ENCODE assay signal across 19 cellular contexts in the genomic region with DNA sequence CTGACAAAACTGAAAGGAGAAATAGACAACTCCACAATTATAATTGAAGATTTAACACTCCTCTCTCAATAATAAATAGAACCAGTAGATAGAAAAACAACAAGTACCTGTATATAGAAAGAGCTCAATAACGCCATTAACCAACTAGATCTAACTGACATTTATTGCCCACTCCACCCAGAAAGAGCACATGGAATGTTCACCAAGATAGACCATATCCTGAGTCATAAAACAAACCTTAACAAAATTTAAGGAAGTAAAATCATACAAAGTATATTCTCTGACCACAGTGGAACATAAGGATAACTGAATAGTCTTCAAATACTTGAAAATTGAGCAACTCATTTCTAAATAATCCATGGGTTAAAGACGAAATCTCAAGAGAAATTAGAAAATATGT. TPM values are rescaled to one million over a fixed set of nuclear protein-coding genes. Genes with fewer than 3 reads are reported as not detected.
DNase-seq lines count a peak whose midpoint lies in the region; ATAC-seq, FAIRE-seq and TF ChIP-seq lines count a peak whose summit lies in the region.
"Had no signal": no experiment of that assay in that cellular context is flagged by ENCODE, and none has a peak within 500 bp of the region (broad histone marks: within the 10 kb centered on the region; RNA-seq: fewer than 3 reads in every experiment).

No MANE protein-coding gene starts in this region.

- peak; percentile 78 for FAIRE-seq in pancreas (lab: Jason Lieb, UNC)
- FAIRE-seq: GM19239, HTR-8/SVneo had no signal

- H3F3A ChIP-seq in PC-3 (ENCODE audit: low read length, unreplicated experiment) (no peaks in the 10 kb centered on the region), MM.1S (ENCODE audit: insufficient read depth, low read length) (no peaks in the 10 kb centered on the region)

- H3K4me1 ChIP-seq in PC-3 (ENCODE audit: insufficient read depth, low read length) (peaks cover 14% of the 10 kb centered on the region), pancreas (no peaks in the 10 kb centered on the region), MM.1S (ENCODE audit: low read length) (no peaks in the 10 kb centered on the region), Karpas-422 (ENCODE audit: low read length) (no peaks in the 10 kb centered on the region)

- BruUV-seq in PC-3 (replicated peaks; lab: Mats Ljungman, UMichigan) = no TSS peak

- CTCF ChIA-PET in PC-3 (lab: Charles Lee) = no interaction called here

- TF ChIP-seq CTCF in PC-3 (conservative IDR thresholded peaks at IDR 0.05; ENCODE audit: low read depth, low read length) = no peak
- no peak for TF ChIP-seq CTCF in pancreas (IDR thresholded peaks at IDR 0.05)
- TF ChIP-seq CTCF in MM.1S (IDR thresholded peaks at IDR 0.05; ENCODE audit: low read length) = no peak

- H2AFZ ChIP-seq in PC-3 (ENCODE audit: low read length) (0 out of 2 replicates have a peak overlapping the region, but pooled peaks have one; percentile 7), MM.1S (ENCODE audit: low read length) (no peak overlapping the region), Karpas-422 (ENCODE audit: low read length) (no peak overlapping the region)

- H3K27me3 ChIP-seq in PC-3 (ENCODE audit: low read length) (no peaks in the 10 kb centered on the region), pancreas (no peaks in the 10 kb centered on the region), MM.1S (replicated peaks; ENCODE audit: insufficient read depth, low read length) (no peaks in the 10 kb centered on the region), Karpas-422 (ENCODE audit: low read length) (no peaks in the 10 kb centered on the region)

- H3K9me3 ChIP-seq in PC-3 (ENCODE audit: low read length) (no peaks in the 10 kb centered on the region), pancreas (no peaks in the 10 kb centered on the region), MM.1S (replicated peaks; ENCODE audit: insufficient read depth, low read length) (no peaks in the 10 kb centered on the region), Karpas-422 (ENCODE audit: low read length) (no peaks in the 10 kb centered on the region)

- no peak overlapping the region for H3K4me3 ChIP-seq in PC-3 (ENCODE audit: low read length)
- H3K4me3 ChIP-seq in pancreas = no peak overlapping the region
- H3K4me3 ChIP-seq in MM.1S (ENCODE audit: low read length) = no peak overlapping the region
- H3K4me3 ChIP-seq in Karpas-422 (ENCODE audit: low read length) = no peak overlapping the region

- H3K36me3 ChIP-seq in PC-3 (ENCODE audit: low read depth, low read length) (no peaks in the 10 kb centered on the region), pancreas (no peaks in the 10 kb centered on the region), MM.1S (replicated peaks; ENCODE audit: insufficient read depth, low read length) (no peaks in the 10 kb centered on the region), Karpas-422 (ENCODE audit: insufficient read depth, low read length) (no peaks in the 10 kb centered on the region)

- no peaks in the 10 kb centered on the region for H3K79me2 ChIP-seq in PC-3 (ENCODE audit: low read length)
- no peaks in the 10 kb centered on the region for H3K79me2 ChIP-seq in MM.1S (ENCODE audit: low read length)
- no peaks in the 10 kb centered on the region for H3K79me2 ChIP-seq in Karpas-422 (ENCODE audit: low read length)

- H3K9me2 ChIP-seq in PC-3 (replicated peaks; ENCODE audit: low read length) = no peaks in the 10 kb centered on the region
- no peaks in the 10 kb centered on the region for H3K9me2 ChIP-seq in MM.1S (replicated peaks; ENCODE audit: insufficient read depth, low read length)
- H3K9me2 ChIP-seq in Karpas-422 (replicated peaks; ENCODE audit: insufficient read depth, low read length) = no peaks in the 10 kb centered on the region

- ATAC-seq in PC-3 (peak; percentile 85), pancreas (no peak)
- ATAC-seq: Panc1 had no signal

- WGBS in pancreas, 2 donors = 65 to 66% methylated on average over 2 of the region's 2 CpGs

- intact Hi-C loops in PC-3 (cut with micrococcal nuclease) = loop anchor here (5.0 kb wide), 1 partner anchor 73 kb away; no protein-coding TSS in a partner anchor
- intact Hi-C loops in pancreas (cut with DNase I) = no loop called here

- DNase-seq in HS-27A (ENCODE audit: low read depth) (peak; percentile 7), MV-4-11 (lab: John Stamatoyannopoulos, UW) (peak; percentile 70), PC-3 (peak; percentile 58), pancreas (no peak), MM.1S (no peak), NCI-H446 treated with DMSO at 0.1 percent for 48 hours (lab: John Stamatoyannopoulos, UW) (no peak), Karpas-422 (no peak)
- DNase-seq: C1 segment of cervical spinal cord, DMS153, H7, NCI-H1092 treated with DMSO at 0.1 percent for 48 hours, NCI-H1694, NCI-H345, NCI-H526 treated with DMSO at 0.1 percent for 48 hours had no signal

- POLR2A ChIA-PET in PC-3 (lab: Charles Lee; ENCODE audit: unreplicated experiment) = no interaction called here

- peak overlapping the region; percentile 35; the same call in 1 of the 2 replicates for H3K4me2 ChIP-seq in PC-3 (ENCODE audit: low read length)
- H3K4me2 ChIP-seq in MM.1S (ENCODE audit: low read depth, low read length) = no peak overlapping the region
- H3K4me2 ChIP-seq in Karpas-422 (ENCODE audit: low read depth, low read length, poor library complexity, severe bottlenecking) = no peak overlapping the region

- H3K27ac ChIP-seq in PC-3 (ENCODE audit: low read length) (0 out of 2 replicates have a peak overlapping the region, but pooled peaks have one; percentile 3), pancreas (no peak overlapping the region), MM.1S (ENCODE audit: low read length) (no peak overlapping the region), Karpas-422 (ENCODE audit: low read length) (no peak overlapping the region)

- H4K20me1 ChIP-seq in PC-3 (ENCODE audit: low read length) (no peaks in the 10 kb centered on the region), MM.1S (ENCODE audit: insufficient read depth, low read length) (no peaks in the 10 kb centered on the region), Karpas-422 (ENCODE audit: insufficient read depth, low read depth, low read length) (no peaks in the 10 kb centered on the region)

- H3K9ac ChIP-seq in PC-3 (ENCODE audit: low read length) (no peak overlapping the region), MM.1S (ENCODE audit: low read length) (no peak overlapping the region), Karpas-422 (ENCODE audit: low read length) (no peak overlapping the region)

RNA-seq across cellular contexts. Expression of gene KBTBD12, which starts 25.1 kb away (rescaled TPM):
- total RNA-seq in PC-3 (2014; rRNA removed) (not detected in 2 replicates), pancreas (1 to 10 TPM; 1.2 to 2.9 (median 1.6) TPM)
- 1 to 10 TPM in 1 of 2 donors, under 1 TPM in 1; 0.68 to 3.7 TPM for polyA plus RNA-seq in pancreas
- not detected in 2 replicates for total RNA-seq in Karpas-422 (2014; rRNA removed; shearing (Covaris generic); ENCODE audit: low replicate concordance)
- total RNA-seq: A673, H7 had no signal
- polyA plus RNA-seq: IgD-negative memory B cell had no signal

Comparison
In these comparisons a context has a peak if more than half of its experiments do, and no peak if none do; other contexts are left out.
1. DNase-seq: peak in HS-27A (single experiment), MV-4-11 (single experiment) and PC-3 (single experiment); none in pancreas (0 of 6), MM.1S (single experiment), NCI-H446 treated with DMSO at 0.1 percent for 48 hours (single experiment) and Karpas-422 (single experiment).